Comparison of ENCODE assay signal across 11 cellular contexts in genomic region chr3:69999191-70000027, GRCh38.
DNase-seq lines count a peak whose midpoint lies in the region; ATAC-seq and TF ChIP-seq lines count a peak whose summit lies in the region.
"Had no signal": no experiment of that assay in that cellular context is flagged by ENCODE, and none has a peak within 500 bp of the region (broad histone marks: within the 10 kb centered on the region; RNA-seq: fewer than 3 reads in every experiment).

Gene SAMMSON, plus strand, starts transcription at chr3:69999733.

- no peaks in the 10 kb centered on the region for H3K27me3 ChIP-seq in muscle layer of colon (ENCODE audit: control insufficient read depth in 1 of 2, insufficient read depth in 2 of 2, low read length in 2 of 2)

- in situ Hi-C loops in ACHN (cut with HindIII; ENCODE audit: low pct_ligation_motif_present, low pct_unique_long_range_greater_than_20kb, low sequenced_read_pairs), result no loop called here

- peak within 1 kb of the TSS; percentile 29 for H3K27ac ChIP-seq in muscle layer of colon (ENCODE audit: low read depth, low read length)
- H3K27ac ChIP-seq: C4-2B, psoas muscle had no signal

- no peak for TF ChIP-seq CTCF in choroid plexus epithelial cell (conservative IDR thresholded peaks at IDR 0.05; ENCODE audit: low read depth, low read length)

- no peak for ATAC-seq in HG02970 (IDR thresholded peaks at IDR 0.05; ENCODE audit: low FRiP score, unreplicated experiment)
- no peak for ATAC-seq in GM21360 (IDR thresholded peaks at IDR 0.05; ENCODE audit: unreplicated experiment)
- no peak for ATAC-seq in HG03565 (IDR thresholded peaks at IDR 0.05; ENCODE audit: unreplicated experiment)
- ATAC-seq: psoas muscle had no signal

- DNase-seq in ACHN, result peak; percentile 30
- peak; percentile 59 for DNase-seq in NCI-H2081 treated with DMSO at 0.1 percent for 48 hours (lab: John Stamatoyannopoulos, UW)
- peak; percentile 83 for DNase-seq in choroid plexus epithelial cell (ENCODE audit: low read depth)
- no peak for DNase-seq in NCI-H1436 (lab: John Stamatoyannopoulos, UW)
- DNase-seq: KBM-7, psoas muscle had no signal

- H3K4me3 ChIP-seq in choroid plexus epithelial cell (ENCODE audit: low read depth, low read length) (peak within 1 kb of the TSS; percentile 43), muscle layer of colon (ENCODE audit: low read depth in 1 of 2, low read length in 2 of 2) (peak within 1 kb of the TSS in 1 of 2 donors; percentile 25)
- H3K4me3 ChIP-seq: psoas muscle had no signal

- H3K36me3 ChIP-seq in muscle layer of colon (ENCODE audit: insufficient read depth, low read length), result no peaks in the 10 kb centered on the region

- no peaks in the 10 kb centered on the region for H3K9me3 ChIP-seq in muscle layer of colon (ENCODE audit: low read length)
- H3K9me3 ChIP-seq: psoas muscle had no signal

- H3K4me1 ChIP-seq in muscle layer of colon (ENCODE audit: insufficient read depth, low read length), result peaks cover 17% of the 10 kb centered on the region
- H3K4me1 ChIP-seq: psoas muscle had no signal

- H3K9ac ChIP-seq in muscle layer of colon (ENCODE audit: low read length), result no peak within 1 kb of the TSS
